In the genomic region with DNA sequence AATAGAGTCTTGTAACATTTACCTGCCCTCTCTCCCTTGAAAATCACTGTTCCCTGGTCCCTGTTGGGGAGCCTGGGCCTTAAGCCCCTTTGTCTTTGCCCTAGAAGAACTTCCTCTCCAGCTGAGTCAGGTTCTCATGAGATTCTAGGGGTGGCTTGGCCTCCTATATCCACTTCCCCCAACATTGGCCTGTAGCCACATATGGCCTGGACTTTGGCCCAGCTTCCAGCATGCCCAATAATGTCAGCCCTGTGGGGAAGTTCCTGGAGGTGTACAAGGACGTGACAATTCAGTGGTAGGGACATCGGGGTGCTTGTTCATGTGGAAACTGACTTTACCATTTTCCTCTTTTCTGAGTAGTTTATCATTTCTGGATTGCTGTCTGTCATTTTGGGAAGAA, we compare ENCODE assay signal across 37 cellular contexts. TPM values are rescaled to one million over a fixed set of nuclear protein-coding genes. Genes with fewer than 3 reads are reported as not detected.
"Had no signal": no experiment of that assay in that cellular context is flagged by ENCODE, and none has a peak within 500 bp of the region (broad histone marks: within the 10 kb centered on the region; RNA-seq: fewer than 3 reads in every experiment).

No MANE protein-coding gene starts in this region.

- H3K4me2 ChIP-seq: smooth muscle cell had no signal

- H3K4me3 ChIP-seq: heart left ventricle, lower lobe of right lung, mucosa of descending colon, sigmoid colon, smooth muscle cell, uterus had no signal

- H3K9me3 Mint-ChIP-seq: activated CD4-positive, alpha-beta memory T cell treated with anti-CD3 and anti-CD28 coated beads, Interleukin-2, amount 10 ng/mL, durations not matched to agents 7 days and 5 days; activated CD4-positive, alpha-beta T cell treated with anti-CD3 and anti-CD28 coated beads, Interleukin-2, amount 10 ng/mL, durations not matched to agents 24 days and 14 days; activated naive CD4-positive, alpha-beta T cell treated with anti-CD3 and anti-CD28 coated beads, Interleukin-2, amount 50 U/mL, for 72 hours; activated T-cell treated with anti-CD3 and anti-CD28 coated beads, Interleukin-2, amount 50 U/mL, for 72 hours; effector memory CD8-positive, alpha-beta T cell; nephron; stimulated activated memory B cell treated with anti-CD40 and anti-IgM and Interleukin-4, amounts not matched to agents 10 μg/mL and 1 μg/mL and 100 μg/mL, for 72 hours; stimulated activated naive CD8-positive, alpha-beta T cell treated with anti-CD3 and anti-CD28 coated beads, Interleukin-15, amount 100 ng/mL, for 72 hours; T-cell; type B pancreatic cell had no signal

- H3K27ac ChIP-seq: heart left ventricle, lower lobe of right lung, sigmoid colon, uterus, WERI-Rb-1 had no signal

- H3K27me3 ChIP-seq: uterus had no signal

- H3K27ac Mint-ChIP-seq: activated CD4-positive, alpha-beta memory T cell treated with anti-CD3 and anti-CD28 coated beads, Interleukin-2, amount 10 ng/mL, durations not matched to agents 7 days and 5 days; activated CD4-positive, alpha-beta T cell treated with anti-CD3 and anti-CD28 coated beads, Interleukin-2, amount 10 ng/mL, durations not matched to agents 24 days and 14 days; activated CD8-positive, alpha-beta memory T cell treated with anti-CD3 and anti-CD28 coated beads, Interleukin-2, amount 10 ng/mL, durations not matched to agents 7 days and 5 days; activated T-cell treated with anti-CD3 and anti-CD28 coated beads, Interleukin-2, amount 50 U/mL, for 72 hours; effector memory CD8-positive, alpha-beta T cell; nephron; stimulated activated memory B cell treated with anti-CD40 and anti-IgM and Interleukin-4, amounts not matched to agents 10 μg/mL and 1 μg/mL and 100 μg/mL, for 72 hours; stimulated activated naive CD8-positive, alpha-beta T cell treated with anti-CD3 and anti-CD28 coated beads, Interleukin-15, amount 100 ng/mL, for 72 hours; T-cell; type B pancreatic cell had no signal

- FAIRE-seq: colon, endothelial cell of umbilical vein had no signal

- H3K4me3 Mint-ChIP-seq: activated CD4-positive, alpha-beta memory T cell treated with anti-CD3 and anti-CD28 coated beads, Interleukin-2, amount 10 ng/mL, durations not matched to agents 7 days and 5 days; activated CD4-positive, alpha-beta T cell treated with anti-CD3 and anti-CD28 coated beads, Interleukin-2, amount 10 ng/mL, durations not matched to agents 24 days and 14 days; activated CD8-positive, alpha-beta memory T cell treated with anti-CD3 and anti-CD28 coated beads, Interleukin-2, amount 10 ng/mL, durations not matched to agents 7 days and 5 days; activated T-cell treated with anti-CD3 and anti-CD28 coated beads, Interleukin-2, amount 50 U/mL, for 72 hours; effector memory CD8-positive, alpha-beta T cell; nephron; stimulated activated memory B cell treated with anti-CD40 and anti-IgM and Interleukin-4, amounts not matched to agents 10 μg/mL and 1 μg/mL and 100 μg/mL, for 72 hours; stimulated activated naive CD8-positive, alpha-beta T cell treated with anti-CD3 and anti-CD28 coated beads, Interleukin-15, amount 100 ng/mL, for 72 hours; T-cell; type B pancreatic cell had no signal

- H3K4me1 ChIP-seq: heart left ventricle, lower lobe of right lung, sigmoid colon, uterus had no signal

- ATAC-seq: activated CD4-positive, CD25-positive, alpha-beta regulatory T cell treated with anti-CD3 and anti-CD28 coated beads, Interleukin-2, amount 50 U/mL, for 24 hours; activated CD8-positive, alpha-beta memory T cell treated with anti-CD3 and anti-CD28 coated beads, Interleukin-2, amount 10 ng/mL, durations not matched to agents 7 days and 5 days; activated naive CD4-positive, alpha-beta T cell treated with anti-CD3 and anti-CD28 coated beads, Interleukin-2, amount 50 U/mL, for 72 hours; activated T-cell treated with anti-CD3 and anti-CD28 coated beads, Interleukin-2, amount 50 U/mL, for 72 hours; effector memory CD8-positive, alpha-beta T cell; heart left ventricle; lower lobe of right lung; mucosa of descending colon; stimulated activated memory B cell treated with anti-CD40 and anti-IgM and Interleukin-4, amounts not matched to agents 10 μg/mL and 1 μg/mL and 100 μg/mL, for 72 hours; stimulated activated naive CD8-positive, alpha-beta T cell treated with anti-CD3 and anti-CD28 coated beads, Interleukin-15, amount 100 ng/mL, for 72 hours; T-cell had no signal

- H3K36me3 ChIP-seq: heart left ventricle, lower lobe of right lung, sigmoid colon, uterus, WERI-Rb-1 had no signal

- H3K4me1 Mint-ChIP-seq: activated CD4-positive, alpha-beta T cell treated with anti-CD3 and anti-CD28 coated beads, Interleukin-2, amount 10 ng/mL, durations not matched to agents 24 days and 14 days; nephron; T-cell had no signal

- H3K27me3 Mint-ChIP-seq: activated CD4-positive, alpha-beta memory T cell treated with anti-CD3 and anti-CD28 coated beads, Interleukin-2, amount 10 ng/mL, durations not matched to agents 7 days and 5 days had no signal

- DNase-seq: activated CD4-positive, alpha-beta memory T cell treated with anti-CD3 and anti-CD28 coated beads, Interleukin-2, amount 10 ng/mL, durations not matched to agents 7 days and 5 days; activated CD4-positive, alpha-beta T cell treated with anti-CD3 and anti-CD28 coated beads, Interleukin-2, amount 10 ng/mL, durations not matched to agents 24 days and 14 days; activated CD8-positive, alpha-beta memory T cell treated with anti-CD3 and anti-CD28 coated beads, Interleukin-2, amount 10 ng/mL, durations not matched to agents 7 days and 5 days; activated naive CD4-positive, alpha-beta T cell; activated T-cell treated with anti-CD3 and anti-CD28 coated beads, Interleukin-2, amount 50 U/mL, for 72 hours; anterior cingulate cortex; effector memory CD8-positive, alpha-beta T cell; foreskin fibroblast; heart left ventricle; lower lobe of right lung; sigmoid colon; stimulated activated CD4-positive, alpha-beta T cell treated with anti-CD3 and anti-CD28 coated beads, Interleukin-1b, Interleukin-23, amount 100 ng/mL, for 48 hours; stimulated activated CD4-positive, alpha-beta T cell treated with anti-CD3 and anti-CD28 coated beads, Interleukin-4, amount 100 ng/mL, for 4 hours; stimulated activated CD8-positive, alpha-beta memory T cell treated with anti-CD3 and anti-CD28 coated beads, Interleukin-4, amount 100 ng/mL, for 48 hours; stimulated activated naive CD8-positive, alpha-beta T cell treated with anti-CD3 and anti-CD28 coated beads, Interleukin-15, amount 100 ng/mL, for 72 hours; substantia nigra; T-cell; uterus; WERI-Rb-1 had no signal

- H3K36me3 Mint-ChIP-seq: activated CD8-positive, alpha-beta memory T cell treated with anti-CD3 and anti-CD28 coated beads, Interleukin-2, amount 10 ng/mL, durations not matched to agents 7 days and 5 days; activated naive CD4-positive, alpha-beta T cell treated with anti-CD3 and anti-CD28 coated beads, Interleukin-2, amount 50 U/mL, for 72 hours; stimulated activated memory B cell treated with anti-CD40 and anti-IgM and Interleukin-4, amounts not matched to agents 10 μg/mL and 1 μg/mL and 100 μg/mL, for 72 hours; T-cell; type B pancreatic cell had no signal

- H3K9me3 ChIP-seq: heart left ventricle, lower lobe of right lung, mucosa of descending colon, sigmoid colon, uterus had no signal

RNA-seq across cellular contexts. Expression of gene MAS1L, which starts 17.2 kb away (rescaled TPM):
- total RNA-seq: activated CD4-positive, alpha-beta memory T cell treated with anti-CD3 and anti-CD28 coated beads, Interleukin-2, amount 10 ng/mL, durations not matched to agents 7 days and 5 days; activated CD4-positive, alpha-beta T cell treated with anti-CD3 and anti-CD28 coated beads, Interleukin-2, amount 10 ng/mL, durations not matched to agents 24 days and 14 days; activated CD8-positive, alpha-beta memory T cell treated with anti-CD3 and anti-CD28 coated beads, Interleukin-2, amount 10 ng/mL, durations not matched to agents 7 days and 5 days; activated naive CD4-positive, alpha-beta T cell treated with anti-CD3 and anti-CD28 coated beads, Interleukin-2, amount 50 U/mL, for 72 hours; activated T-cell treated with anti-CD3 and anti-CD28 coated beads, Interleukin-2, amount 50 U/mL, for 72 hours; dermis microvascular lymphatic vessel endothelial cell; endothelial cell of umbilical vein; heart left ventricle; kidney epithelial cell; mesenteric fat pad; osteoblast; posterior vena cava; renal cortical epithelial cell; sigmoid colon; smooth muscle cell; T-cell; T-helper 2 cell treated with Interferon-gamma antibody and Interleukin-4, amounts not matched to agents 100 ng/mL and 5 ng/mL, for 36 hours had no signal
- polyA plus RNA-seq: endothelial cell of umbilical vein, esophagus, heart left ventricle, sigmoid colon, smooth muscle cell, thymus had no signal

RNA-seq across cellular contexts. Expression of gene OR2H1, which starts 48.0 kb away (rescaled TPM):
- total RNA-seq: activated CD4-positive, alpha-beta memory T cell treated with anti-CD3 and anti-CD28 coated beads, Interleukin-2, amount 10 ng/mL, durations not matched to agents 7 days and 5 days; activated CD4-positive, alpha-beta T cell treated with anti-CD3 and anti-CD28 coated beads, Interleukin-2, amount 10 ng/mL, durations not matched to agents 24 days and 14 days; activated CD8-positive, alpha-beta memory T cell treated with anti-CD3 and anti-CD28 coated beads, Interleukin-2, amount 10 ng/mL, durations not matched to agents 7 days and 5 days; activated naive CD4-positive, alpha-beta T cell treated with anti-CD3 and anti-CD28 coated beads, Interleukin-2, amount 50 U/mL, for 72 hours; activated T-cell treated with anti-CD3 and anti-CD28 coated beads, Interleukin-2, amount 50 U/mL, for 72 hours; dermis microvascular lymphatic vessel endothelial cell; endothelial cell of umbilical vein; heart left ventricle; kidney epithelial cell; lower lobe of right lung; mesenteric fat pad; mucosa of descending colon; osteoblast; posterior vena cava; renal cortical epithelial cell; sigmoid colon; smooth muscle cell; T-cell; T-helper 2 cell treated with Interferon-gamma antibody and Interleukin-4, amounts not matched to agents 100 ng/mL and 5 ng/mL, for 36 hours; uterus had no signal
- polyA plus RNA-seq: endothelial cell of umbilical vein, esophagus, heart left ventricle, sigmoid colon, smooth muscle cell had no signal

RNA-seq across cellular contexts. Expression of gene OR11A1, which starts 48.1 kb away (rescaled TPM):
- total RNA-seq: activated CD4-positive, alpha-beta memory T cell treated with anti-CD3 and anti-CD28 coated beads, Interleukin-2, amount 10 ng/mL, durations not matched to agents 7 days and 5 days; activated CD4-positive, alpha-beta T cell treated with anti-CD3 and anti-CD28 coated beads, Interleukin-2, amount 10 ng/mL, durations not matched to agents 24 days and 14 days; activated CD8-positive, alpha-beta memory T cell treated with anti-CD3 and anti-CD28 coated beads, Interleukin-2, amount 10 ng/mL, durations not matched to agents 7 days and 5 days; activated naive CD4-positive, alpha-beta T cell treated with anti-CD3 and anti-CD28 coated beads, Interleukin-2, amount 50 U/mL, for 72 hours; activated T-cell treated with anti-CD3 and anti-CD28 coated beads, Interleukin-2, amount 50 U/mL, for 72 hours; dermis microvascular lymphatic vessel endothelial cell; endothelial cell of umbilical vein; heart left ventricle; kidney epithelial cell; lower lobe of right lung; mesenteric fat pad; mucosa of descending colon; osteoblast; posterior vena cava; renal cortical epithelial cell; sigmoid colon; smooth muscle cell; T-cell; T-helper 2 cell treated with Interferon-gamma antibody and Interleukin-4, amounts not matched to agents 100 ng/mL and 5 ng/mL, for 36 hours; uterus had no signal
- polyA plus RNA-seq: endothelial cell of umbilical vein, esophagus, heart left ventricle, sigmoid colon, smooth muscle cell had no signal

RNA-seq across cellular contexts. Expression of gene UBD, which starts 54.6 kb away (rescaled TPM):
- total RNA-seq: mesenteric fat pad, osteoblast, smooth muscle cell had no signal
